ENCODE assay signal across 8 cellular contexts in the genomic region with DNA sequence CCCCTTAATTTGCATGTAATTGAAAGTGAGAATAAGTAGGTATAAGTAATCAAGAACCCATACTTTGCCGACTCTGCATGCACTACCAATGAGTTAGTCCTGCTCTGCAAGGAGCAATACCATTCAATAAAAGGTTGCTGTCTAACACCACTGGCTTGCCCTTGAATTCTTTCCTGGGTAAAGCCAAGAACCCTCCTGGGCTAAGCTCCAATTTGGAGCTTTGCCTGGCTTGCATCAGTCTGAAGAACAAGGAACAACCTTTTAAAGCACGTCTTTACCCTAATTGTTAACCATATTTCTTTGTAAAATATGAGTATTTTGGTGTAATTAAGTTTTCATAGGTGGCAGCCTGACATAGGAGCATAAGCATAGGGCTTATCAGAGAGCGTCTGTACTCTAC.
"Had no signal": no experiment of that assay in that cellular context is flagged by ENCODE, and none has a peak within 500 bp of the region (broad histone marks: within the 10 kb centered on the region; RNA-seq: fewer than 3 reads in every experiment).

No MANE protein-coding gene starts in this region.

- H3K36me3 ChIP-seq: HAP-1 had no signal

- H3K9me3 ChIP-seq: HAP-1 had no signal

- DNase-seq: GM23248, GOT3, H7, H9, HCEC 1CT, HFFc6 had no signal

- H3K4me1 ChIP-seq: HAP-1 had no signal

- H3K9me3 Mint-ChIP-seq: GM23338, H9 had no signal

- H3K27ac Mint-ChIP-seq: GM23338, H9, HFFc6 had no signal

- H3K4me3 ChIP-seq: GM23248, GM23338, HAP-1 had no signal

- H3K27ac ChIP-seq: GM23248 had no signal

- H3K4me1 Mint-ChIP-seq: GM23338, H9 had no signal

- H3K4me3 Mint-ChIP-seq: GM23338, H9, HFFc6 had no signal
